In genomic region chr6:7554533-7555275, GRCh38 we compare ENCODE assay signal across 26 cellular contexts. TPM values are rescaled to one million over a fixed set of nuclear protein-coding genes. Genes with fewer than 3 reads are reported as not detected.
DNase-seq lines count a peak whose midpoint lies in the region; ATAC-seq and TF ChIP-seq lines count a peak whose summit lies in the region.
"Had no signal": no experiment of that assay in that cellular context is flagged by ENCODE, and none has a peak within 500 bp of the region (broad histone marks: within the 10 kb centered on the region; RNA-seq: fewer than 3 reads in every experiment).

No MANE protein-coding gene starts in this region.

- H3K9me3 Mint-ChIP-seq in chondrocyte (ENCODE audit: low read depth) (no peaks in the 10 kb centered on the region), progenitor cell of endocrine pancreas (ENCODE audit: low read depth) (no peaks in the 10 kb centered on the region), CD14-positive monocyte (peaks cover 0 to 2% (median 0%) of the 10 kb centered on the region in 7 donors)
- H3K9me3 Mint-ChIP-seq in stimulated activated naive CD8-positive, alpha-beta T cell treated with anti-CD3 and anti-CD28 coated beads, Interleukin-15, amount 100 ng/mL, for 72 hours, result no peaks in the 10 kb centered on the region

- H2AK5ac ChIP-seq in IMR-90 (ENCODE audit: low read depth, low read length), result 0 out of 2 replicates have a peak overlapping the region, but pooled peaks have one; percentile 72

- TF ChIP-seq RAD21 in IMR-90 (IDR thresholded peaks at IDR 0.05; ENCODE audit: low read length), result no peak

- no peak overlapping the region for H3K18ac ChIP-seq in IMR-90 (ENCODE audit: low read depth, low read length)

- intact Hi-C loops in IMR-90 (cut with micrococcal nuclease), result no loop called here
- intact Hi-C loops in left cardiac atrium (cut with DNase I), result no loop called here
- intact Hi-C loops in thyroid gland (cut with DNase I), result no loop called here
- intact Hi-C loops in CD14-positive monocyte (cut with micrococcal nuclease), result no loop called here

- no peaks in the 10 kb centered on the region for H3K27me3 Mint-ChIP-seq in chondrocyte (ENCODE audit: low read depth)
- no peaks in the 10 kb centered on the region for H3K27me3 Mint-ChIP-seq in progenitor cell of endocrine pancreas
- H3K27me3 Mint-ChIP-seq in CD14-positive monocyte (ENCODE audit: low read depth in 3 of 3), result peaks cover 28 to 48% (median 41%) of the 10 kb centered on the region in 3 donors
- H3K27me3 Mint-ChIP-seq in stimulated activated naive CD8-positive, alpha-beta T cell treated with anti-CD3 and anti-CD28 coated beads, Interleukin-15, amount 100 ng/mL, for 72 hours, result peaks cover 49% of the 10 kb centered on the region

- TF ChIP-seq POLR2A in IMR-90 (IDR thresholded peaks at IDR 0.05; ENCODE audit: low read depth, low read length) (no peak), thyroid gland (IDR thresholded peaks at IDR 0.05) (no peak)

- dilution Hi-C loops in IMR-90 (cut with HindIII; ENCODE audit: low sequenced_read_pairs, unreplicated experiment), result no loop called here

- no peak overlapping the region for H4K8ac ChIP-seq in IMR-90 (ENCODE audit: low read depth in 2 of 2, low read length in 2 of 2)

- H2AK9ac ChIP-seq in IMR-90 (replicated peaks; ENCODE audit: low read depth, low read length, poor library complexity), result no peak overlapping the region

- H2BK15ac ChIP-seq in IMR-90 (ENCODE audit: low read depth, low read length), result no peak overlapping the region

- no peak overlapping the region for H2BK120ac ChIP-seq in IMR-90 (ENCODE audit: low read depth, low read length)

- no peaks in the 10 kb centered on the region for H3K9me3 ChIP-seq in IMR-90 (ENCODE audit: control insufficient read depth, insufficient read depth, low read length)
- no peaks in the 10 kb centered on the region for H3K9me3 ChIP-seq in thyroid gland
- H3K9me3 ChIP-seq: BE2C, neutrophil, upper lobe of left lung had no signal

- 0 out of 2 replicates have a peak, but pooled peaks cover 3% of the 10 kb centered on the region for H3K4me1 ChIP-seq in IMR-90 (ENCODE audit: control insufficient read depth, insufficient read depth, low read length)
- H3K4me1 ChIP-seq in thyroid gland, result peaks cover 20 to 36% of the 10 kb centered on the region in 2 donors
- H3K4me1 ChIP-seq: BE2C, upper lobe of left lung had no signal

- H3K9ac ChIP-seq in IMR-90 (ENCODE audit: low read depth, low read length), result no peak overlapping the region

- H3K4ac ChIP-seq in IMR-90 (ENCODE audit: low read depth, low read length), result no peak overlapping the region

- H4K91ac ChIP-seq in IMR-90 (ENCODE audit: insufficient read depth, low read depth, low read length), result no peak overlapping the region

- H3K27ac Mint-ChIP-seq in chondrocyte (ENCODE audit: unreplicated experiment) (peak overlapping the region; percentile 74), progenitor cell of endocrine pancreas (peak overlapping the region; percentile 88), CD14-positive monocyte (no peak overlapping the region)
- no peak overlapping the region for H3K27ac Mint-ChIP-seq in stimulated activated naive CD8-positive, alpha-beta T cell treated with anti-CD3 and anti-CD28 coated beads, Interleukin-15, amount 100 ng/mL, for 72 hours
- H3K27ac Mint-ChIP-seq: activated CD4-positive, alpha-beta T cell treated with anti-CD3 and anti-CD28 coated beads for 36 hours had no signal

- H3K27ac ChIP-seq in IMR-90 (ENCODE audit: insufficient read depth, low read length) (no peak overlapping the region), thyroid gland (peak overlapping the region in 1 of 3 donors; percentile 17)
- H3K27ac ChIP-seq: neutrophil, upper lobe of left lung had no signal

- H4K20me1 ChIP-seq in IMR-90 (ENCODE audit: insufficient read depth, low read length), result no peaks in the 10 kb centered on the region; the same call in 1 of the 2 replicates

- no peak overlapping the region for H2BK20ac ChIP-seq in IMR-90 (ENCODE audit: low read depth, low read length)

- no peak overlapping the region for H2AFZ ChIP-seq in IMR-90 (replicated peaks; ENCODE audit: low read length, poor library complexity)

- H3K56ac ChIP-seq in IMR-90 (ENCODE audit: extremely low read depth, insufficient read depth, low read length), result no peak overlapping the region

- peaks cover 59% of the 10 kb centered on the region for H3K4me1 Mint-ChIP-seq in chondrocyte (ENCODE audit: low read depth)
- H3K4me1 Mint-ChIP-seq in progenitor cell of endocrine pancreas (ENCODE audit: low read depth), result peaks cover 43% of the 10 kb centered on the region
- no peaks in the 10 kb centered on the region for H3K4me1 Mint-ChIP-seq in CD14-positive monocyte
- no peaks in the 10 kb centered on the region for H3K4me1 Mint-ChIP-seq in stimulated activated naive CD8-positive, alpha-beta T cell treated with anti-CD3 and anti-CD28 coated beads, Interleukin-15, amount 100 ng/mL, for 72 hours
- H3K4me1 Mint-ChIP-seq: activated CD4-positive, alpha-beta T cell treated with anti-CD3 and anti-CD28 coated beads for 36 hours had no signal

- in situ Hi-C loops in IMR-90 (cut with MboI; ENCODE audit: low sequenced_read_pairs), result no loop called here

- TF ChIP-seq CTCF in IMR-90 (conservative IDR thresholded peaks at IDR 0.05; ENCODE audit: low read depth, low read length), result no peak
- no peak for TF ChIP-seq CTCF in chondrocyte (IDR thresholded peaks at IDR 0.05)
- TF ChIP-seq CTCF in progenitor cell of endocrine pancreas (IDR thresholded peaks at IDR 0.05; ENCODE audit: unreplicated experiment), result no peak
- TF ChIP-seq CTCF in thyroid gland (IDR thresholded peaks at IDR 0.05), result no peak
- no peak for TF ChIP-seq CTCF in CD14-positive monocyte (IDR thresholded peaks at IDR 0.05)

- H3K4me3 Mint-ChIP-seq in chondrocyte (ENCODE audit: unreplicated experiment) (no peak overlapping the region), progenitor cell of endocrine pancreas (ENCODE audit: low read depth) (no peak overlapping the region), CD14-positive monocyte (no peak overlapping the region)
- no peak overlapping the region for H3K4me3 Mint-ChIP-seq in stimulated activated naive CD8-positive, alpha-beta T cell treated with anti-CD3 and anti-CD28 coated beads, Interleukin-15, amount 100 ng/mL, for 72 hours
- H3K4me3 Mint-ChIP-seq: activated CD4-positive, alpha-beta T cell treated with anti-CD3 and anti-CD28 coated beads for 36 hours had no signal

- no peaks in the 10 kb centered on the region; the same call in 1 of the 2 replicates for H3K27me3 ChIP-seq in IMR-90 (ENCODE audit: control insufficient read depth, insufficient read depth, low read length)
- no peaks in the 10 kb centered on the region for H3K27me3 ChIP-seq in thyroid gland
- H3K27me3 ChIP-seq: upper lobe of left lung had no signal

- BruUV-seq in IMR-90 (replicated peaks; lab: Mats Ljungman, UMichigan), result no TSS peak

- H3K23ac ChIP-seq in IMR-90 (ENCODE audit: low read depth, low read length), result no peak overlapping the region

- no peak overlapping the region for H3K14ac ChIP-seq in IMR-90 (replicated peaks; ENCODE audit: low read depth, low read length)

- H3K79me1 ChIP-seq in IMR-90 (ENCODE audit: low read depth in 1 of 2, low read length in 2 of 2), result peaks cover 3 to 20% of the 10 kb centered on the region in 2 experiments; a peak in 1 of 4 replicates

- WGBS in IMR-90 (ENCODE audit: extremely low coverage in 2 of 2, insufficient read length in 1 of 2), 2 experiments, result 62% methylated on average over 2 of the region's 6 CpGs; no CpG with 5 or more reads in 1 of the 2 experiments
- 64 to 67% methylated on average over 6 of the region's 6 CpGs for WGBS in thyroid gland, 2 donors

- H3K4me3 ChIP-seq in IMR-90 (ENCODE audit: insufficient read depth, low read depth, low read length) (no peak overlapping the region), thyroid gland (replicated peaks in 1 of 3) (no peak overlapping the region)
- H3K4me3 ChIP-seq: upper lobe of left lung had no signal

- no peak for DNase-seq in IMR-90
- DNase-seq in chondrocyte (ENCODE audit: low spot score), result no peak
- no peak for DNase-seq in left cardiac atrium
- DNase-seq in progenitor cell of endocrine pancreas (ENCODE audit: low spot score, unreplicated experiment), result no peak
- no peak for DNase-seq in thyroid gland
- DNase-seq in CD14-positive monocyte (ENCODE audit: low spot score), result no peak
- DNase-seq in stimulated activated naive CD8-positive, alpha-beta T cell treated with anti-CD3 and anti-CD28 coated beads, Interleukin-15, amount 100 ng/mL, for 72 hours, result no peak
- DNase-seq: activated CD4-positive, alpha-beta T cell treated with anti-CD3 and anti-CD28 coated beads for 36 hours; activated CD8-positive, alpha-beta memory T cell treated with anti-CD3 and anti-CD28 coated beads for 24 hours; activated gamma-delta T cell; activated T-cell treated with anti-CD3 and anti-CD28 coated beads, Interleukin-2, amount 50 U/mL, for 1 hour; BE2C; DMS153; head of caudate nucleus; KBM-7; left colon; mesenchymal stem cell; MM.1S; NCI-H1417; NCI-H2081 treated with DMSO at 0.1 percent for 48 hours; NCI-H748 treated with DMSO at 0.1 percent for 48 hours; small intestine; upper lobe of left lung had no signal

- CTCF ChIA-PET in IMR-90 (lab: Yijun Ruan, JAX), result interaction anchor here (0.5 to 0.6 kb wide), 2 partner anchors 90 to 153 kb away, joined by 3 to 4 read pairs; no protein-coding TSS in a partner anchor

- POLR2A ChIA-PET in IMR-90 (lab: Charles Lee; ENCODE audit: unreplicated experiment), result no interaction called here

- ATAC-seq in IMR-90 (ENCODE audit: low read depth), result no peak
- peak; percentile 41 to 58 for ATAC-seq in left cardiac atrium
- ATAC-seq in activated CD4-positive, CD25-positive, alpha-beta regulatory T cell treated with anti-CD3 and anti-CD28 coated beads, Interleukin-2, amount 50 U/mL, for 24 hours, result no peak
- ATAC-seq in stimulated activated naive CD8-positive, alpha-beta T cell treated with anti-CD3 and anti-CD28 coated beads, Interleukin-15, amount 100 ng/mL, for 72 hours, result no peak
- ATAC-seq: activated CD4-positive, alpha-beta T cell treated with anti-CD3 and anti-CD28 coated beads for 36 hours had no signal

- H3K36me3 ChIP-seq in IMR-90 (ENCODE audit: control insufficient read depth, insufficient read depth, low read length), result peaks cover 4% of the 10 kb centered on the region; the same call in 1 of the 2 replicates
- H3K36me3 ChIP-seq in thyroid gland, result peaks cover 0 to 11% of the 10 kb centered on the region in 2 donors
- H3K36me3 ChIP-seq: BE2C, neutrophil, upper lobe of left lung had no signal

- H3K9me1 ChIP-seq in IMR-90 (ENCODE audit: insufficient read depth, low read length), result peaks cover 16% of the 10 kb centered on the region; the same call in 1 of the 2 replicates

- no peak overlapping the region for H4K5ac ChIP-seq in IMR-90 (ENCODE audit: low read depth, low read length)

- H3K36me3 Mint-ChIP-seq in chondrocyte (ENCODE audit: low read depth) (peaks cover 16% of the 10 kb centered on the region), progenitor cell of endocrine pancreas (ENCODE audit: insufficient read depth) (peaks cover 31% of the 10 kb centered on the region), CD14-positive monocyte (no peaks in the 10 kb centered on the region)

- H3K4me2 ChIP-seq in IMR-90 (ENCODE audit: low read depth, low read length), result no peak overlapping the region

- H2BK5ac ChIP-seq in IMR-90 (ENCODE audit: low read depth, low read length, poor library complexity, severe bottlenecking), result no peak overlapping the region

RNA-seq across cellular contexts. Expression of gene DSP, which starts 13.2 kb away (rescaled TPM):
- total RNA-seq in IMR-90 (2012; rRNA removed), result 20.1 and 23.6 TPM in 2 replicates
- 6.8 and 7.1 TPM in 2 replicates for polyA plus RNA-seq in IMR-90 (2012; rRNA removed)
- polyA plus RNA-seq in IMR-90 (2012; cell fraction: cytosol; rRNA removed), result 2.5 and 2.9 TPM in 2 replicates
- 4.1 and 10.9 TPM in 2 replicates for polyA plus RNA-seq in IMR-90 (2012; cell fraction: nucleus; rRNA removed; ENCODE audit: low replicate concordance)
- 464 to 589 TPM (median 471 TPM) in 3 replicates for total RNA-seq in chondrocyte
- 100 to 1,000 TPM; 179 to 198 TPM for total RNA-seq in left cardiac atrium
- total RNA-seq in progenitor cell of endocrine pancreas, result 365 and 366 TPM in 2 replicates
- 100 to 1,000 TPM; 122 to 176 (median 145) TPM for total RNA-seq in thyroid gland
- not detected for polyA plus RNA-seq in CD14-positive monocyte
- total RNA-seq: T-helper 2 cell treated with Interferon-gamma antibody and Interleukin-4, amounts not matched to agents 100 ng/mL and 5 ng/mL, for 36 hours had no signal

RNA-seq across cellular contexts. Expression of gene SNRNP48, which starts 35.3 kb away (rescaled TPM):
- total RNA-seq in IMR-90 (2012; rRNA removed), result 5.2 and 9.4 TPM in 2 replicates
- 4.0 and 6.2 TPM in 2 replicates for polyA plus RNA-seq in IMR-90 (2012; rRNA removed)
- polyA plus RNA-seq in IMR-90 (2012; cell fraction: cytosol; rRNA removed), result 0.92 and 1.0 TPM in 2 replicates
- 3.8 and 13.3 TPM in 2 replicates for polyA plus RNA-seq in IMR-90 (2012; cell fraction: nucleus; rRNA removed; ENCODE audit: low replicate concordance)
- 9.6 to 16.0 TPM (median 9.7 TPM) in 3 replicates for total RNA-seq in chondrocyte
- total RNA-seq in left cardiac atrium, result 10 to 100 TPM; 10.3 to 12.6 TPM
- total RNA-seq in progenitor cell of endocrine pancreas, result 19.2 and 20.1 TPM in 2 replicates
- 10 to 100 TPM; 11.2 to 28.8 (median 20.1) TPM for total RNA-seq in thyroid gland
- polyA plus RNA-seq in CD14-positive monocyte, result 1 to 10 TPM; 5.1 to 5.9 TPM

Comparison
In these comparisons a context has a peak if more than half of its experiments do, and no peak if none do; other contexts are left out.
1. ATAC-seq: peak in left cardiac atrium (2 of 2); none in IMR-90 (single experiment), activated CD4-positive, CD25-positive, alpha-beta regulatory T cell treated with anti-CD3 and anti-CD28 coated beads, Interleukin-2, amount 50 U/mL, for 24 hours (0 of 2) and stimulated activated naive CD8-positive, alpha-beta T cell treated with anti-CD3 and anti-CD28 coated beads, Interleukin-15, amount 100 ng/mL, for 72 hours (single experiment).
2. H3K27ac Mint-ChIP-seq: peak in chondrocyte (single experiment) and progenitor cell of endocrine pancreas (single experiment); none in CD14-positive monocyte (0 of 7) and stimulated activated naive CD8-positive, alpha-beta T cell treated with anti-CD3 and anti-CD28 coated beads, Interleukin-15, amount 100 ng/mL, for 72 hours (0 of 2).